In genomic region chr14:70987042-70987441, GRCh38 we compare ENCODE assay signal across 21 cellular contexts.
A peak's percentile ranks its signal among the peaks of the same experiment; 100 is the strongest.
DNase-seq lines count a peak whose midpoint lies in the region; ATAC-seq, FAIRE-seq and TF ChIP-seq lines count a peak whose summit lies in the region.
"Had no signal": no experiment of that assay in that cellular context is flagged by ENCODE, and none has a peak within 500 bp of the region (broad histone marks: within the 10 kb centered on the region; RNA-seq: fewer than 3 reads in every experiment).

No MANE protein-coding gene starts in this region.

- H3K79me2 ChIP-seq in K562 (ENCODE audit: control insufficient read depth, insufficient read depth, low read length) = no peaks in the 10 kb centered on the region

- CTCF ChIA-PET in CD4-positive, alpha-beta memory T cell (lab: Charles Lee; ENCODE audit: partially characterized antibody) = interaction anchor here (1.1 to 3.7 kb wide), 3 partner anchors 9 to 80 kb away, joined by 4 to 16 read pairs (median 15); partner anchors contain the start of gene PCNX1
- CTCF ChIA-PET in K562 (lab: Yijun Ruan, JAX; ENCODE audit: low intra/inter-chr PET ratio) = no interaction called here

- no peaks in the 10 kb centered on the region for H3K27me3 ChIP-seq in CD4-positive, alpha-beta memory T cell (ENCODE audit: insufficient read depth, low read length)
- H3K27me3 ChIP-seq in K562 (ENCODE audit: control insufficient read depth in 2 of 2, insufficient read depth in 2 of 2, low read length in 2 of 2) = no peaks in the 10 kb centered on the region
- no peaks in the 10 kb centered on the region for H3K27me3 ChIP-seq in dorsolateral prefrontal cortex
- H3K27me3 ChIP-seq: vagina had no signal

- peak overlapping the region in 6 of 7 donors; percentile 36 to 82 (median 59) for H3K27ac Mint-ChIP-seq in CD4-positive, alpha-beta memory T cell
- H3K27ac Mint-ChIP-seq: activated naive CD4-positive, alpha-beta T cell treated with anti-CD3 and anti-CD28 coated beads, Interleukin-2, amount 50 U/mL, for 72 hours; activated T-helper 1 cell treated with anti-CD3 and anti-CD28 coated beads, Interleukin-12 subunit alpha, Interleukin-12 subunit beta, Interleukin-2, Interleukin-4 antibody, amounts not matched to agents 30 ng/mL and 10 ng/mL and 1 ng/mL, durations not matched to agents 14 hours and 24 hours and 36 hours had no signal

- TF ChIP-seq CTCF in K562 (IDR thresholded peaks at IDR 0.05 in 2 of 3, conservative IDR thresholded peaks at IDR 0.05 in 1 of 3; ENCODE audit: insufficient read depth in 2 of 3, low read depth in 1 of 3, low read length in 3 of 3) (no peak), dorsolateral prefrontal cortex (IDR thresholded peaks at IDR 0.05 in 54 of 56, conservative IDR thresholded peaks at IDR 0.05 in 2 of 56; ENCODE audit: low read depth in 1 of 56, partially characterized antibody in 56 of 56) (no peak)

- H3K9me3 Mint-ChIP-seq in CD4-positive, alpha-beta memory T cell = no peaks in the 10 kb centered on the region
- H3K9me3 Mint-ChIP-seq: activated naive CD4-positive, alpha-beta T cell treated with anti-CD3 and anti-CD28 coated beads, Interleukin-2, amount 50 U/mL, for 72 hours; activated T-helper 1 cell treated with anti-CD3 and anti-CD28 coated beads, Interleukin-12 subunit alpha, Interleukin-12 subunit beta, Interleukin-2, Interleukin-4 antibody, amounts not matched to agents 30 ng/mL and 10 ng/mL and 1 ng/mL, durations not matched to agents 14 hours and 24 hours and 36 hours; neural crest cell; stimulated activated effector memory CD8-positive, alpha-beta T cell treated with anti-CD3 and anti-CD28 coated beads, Interleukin-12 subunit alpha, Interleukin-12 subunit beta, amount 100 ng/mL, for 72 hours had no signal

- intact Hi-C loops in CD4-positive, alpha-beta memory T cell (cut with micrococcal nuclease) = no loop called here
- intact Hi-C loops in K562 (cut with micrococcal nuclease) (no loop called here), left ventricle myocardium superior (cut with micrococcal nuclease) (no loop called here), dorsolateral prefrontal cortex (cut with DNase I) (no loop called here)

- H3K9me3 ChIP-seq in CD4-positive, alpha-beta memory T cell (ENCODE audit: control insufficient read depth in 1 of 2, low read length in 2 of 2) = no peaks in the 10 kb centered on the region
- no peaks in the 10 kb centered on the region for H3K9me3 ChIP-seq in K562 (replicated peaks; ENCODE audit: control insufficient read depth, insufficient read depth, low read depth, low read length)
- H3K9me3 ChIP-seq: HAP-1, vagina had no signal

- H3K36me3 Mint-ChIP-seq in CD4-positive, alpha-beta memory T cell = peaks cover 24 to 25% of the 10 kb centered on the region in 2 donors

- H3K4me3 ChIP-seq in CD4-positive, alpha-beta memory T cell (ENCODE audit: low read length in 2 of 2) = no peak overlapping the region
- no peak overlapping the region for H3K4me3 ChIP-seq in K562
- H3K4me3 ChIP-seq in dorsolateral prefrontal cortex = no peak overlapping the region
- H3K4me3 ChIP-seq: coronary artery, HAP-1, vagina had no signal

- H3K27me3 Mint-ChIP-seq in CD4-positive, alpha-beta memory T cell = no peaks in the 10 kb centered on the region
- H3K27me3 Mint-ChIP-seq: activated CD4-positive, alpha-beta T cell treated with anti-CD3 and anti-CD28 coated beads for 36 hours had no signal

- H3K27ac ChIP-seq in CD4-positive, alpha-beta memory T cell (ENCODE audit: low read depth, low read length) = no peak overlapping the region
- no peak overlapping the region for H3K27ac ChIP-seq in K562 (ENCODE audit: extremely low read depth, low read depth, low read length)
- H3K27ac ChIP-seq in dorsolateral prefrontal cortex = no peak overlapping the region
- H3K27ac ChIP-seq: coronary artery, vagina had no signal

- POLR2A ChIA-PET in CD4-positive, alpha-beta memory T cell (lab: Charles Lee; ENCODE audit: partially characterized antibody) = interaction anchor here (0.6 to 4.9 kb wide), 6 partner anchors 11 to 165 kb away, joined by 3 to 46 read pairs (median 4); no protein-coding TSS in a partner anchor
- POLR2A ChIA-PET in K562 (lab: Yijun Ruan, JAX) = no interaction called here

- H4K20me1 ChIP-seq in K562 (replicated peaks; ENCODE audit: control insufficient read depth, insufficient read depth, low read length) = no peaks in the 10 kb centered on the region

- no peak for TF ChIP-seq POLR2A in K562 (conservative IDR thresholded peaks at IDR 0.05)

- H3K4me1 Mint-ChIP-seq in CD4-positive, alpha-beta memory T cell = peaks cover 33 to 65% (median 49%) of the 10 kb centered on the region in 4 donors

- TF ChIP-seq RAD21 in K562 (CRISPR knock-in tag; conservative IDR thresholded peaks at IDR 0.05 in 1 of 2, IDR thresholded peaks at IDR 0.05 in 1 of 2) = no peak

- H3K9me1 ChIP-seq in K562 (ENCODE audit: control insufficient read depth, insufficient read depth, low read length) = no peaks in the 10 kb centered on the region

- peak overlapping the region in 6 of 8 donors; percentile 49 to 79 (median 68) for H3K4me3 Mint-ChIP-seq in CD4-positive, alpha-beta memory T cell
- H3K4me3 Mint-ChIP-seq: activated T-helper 1 cell treated with anti-CD3 and anti-CD28 coated beads, Interleukin-12 subunit alpha, Interleukin-12 subunit beta, Interleukin-2, Interleukin-4 antibody, amounts not matched to agents 30 ng/mL and 10 ng/mL and 1 ng/mL, durations not matched to agents 14 hours and 24 hours and 36 hours; neural crest cell had no signal

- FAIRE-seq in K562 (lab: Jason Lieb, UNC) = no peak
- FAIRE-seq: endometrium had no signal

- H3K36me3 ChIP-seq in CD4-positive, alpha-beta memory T cell (ENCODE audit: insufficient read depth, low read length) = no peaks in the 10 kb centered on the region
- no peaks in the 10 kb centered on the region for H3K36me3 ChIP-seq in K562 (ENCODE audit: control insufficient read depth, insufficient read depth, low read length)
- H3K36me3 ChIP-seq: HAP-1, vagina had no signal

- no peak overlapping the region for H3K4me2 ChIP-seq in K562 (ENCODE audit: insufficient read depth, low read length)

- ATAC-seq in K562 = no peak
- peak; percentile 91 for ATAC-seq in left ventricle myocardium superior
- ATAC-seq in HG03045 (IDR thresholded peaks at IDR 0.05; ENCODE audit: unreplicated experiment) = no peak
- ATAC-seq: activated CD4-positive, alpha-beta T cell treated with anti-CD3 and anti-CD28 coated beads for 36 hours; stimulated activated effector memory CD8-positive, alpha-beta T cell treated with anti-CD3 and anti-CD28 coated beads, Interleukin-12 subunit alpha, Interleukin-12 subunit beta, amount 100 ng/mL, for 72 hours had no signal

- in situ Hi-C loops in K562 (cut with MboI) = no loop called here

- no peak for DNase-seq in CD4-positive, alpha-beta memory T cell
- DNase-seq in OCI-M1 (lab: John Stamatoyannopoulos, UW) (peak; percentile 55), K562 (ENCODE audit: extremely low read depth in 1 of 4, low spot score in 3 of 4) (peak in 1 of 4 experiments; percentile 2), left ventricle myocardium superior (no peak), dorsolateral prefrontal cortex (no peak), ureter (ENCODE audit: low spot score) (no peak)
- DNase-seq: activated CD4-positive, alpha-beta T cell treated with anti-CD3 and anti-CD28 coated beads for 36 hours; DMS153; head of caudate nucleus; KG1; NCI-H2171; NCI-H526 treated with DMSO at 0.1 percent for 48 hours had no signal

- no peak; the same call in 1 of the 2 replicates for TF ChIP-seq EP300 in K562 (IDR thresholded peaks at IDR 0.05; ENCODE audit: low read length)

- H3K9ac ChIP-seq in K562 (ENCODE audit: insufficient read depth in 1 of 2, low read depth in 2 of 2, low read length in 2 of 2) = no peak overlapping the region

- peaks cover 67% of the 10 kb centered on the region for H3K4me1 ChIP-seq in CD4-positive, alpha-beta memory T cell (ENCODE audit: insufficient read depth, low read length)
- peaks cover 0 to 3% of the 10 kb centered on the region in 2 experiments; a peak in 2 of 5 replicates for H3K4me1 ChIP-seq in K562 (replicated peaks in 1 of 2; ENCODE audit: control insufficient read depth in 2 of 2, insufficient read depth in 2 of 2, low read length in 2 of 2)
- H3K4me1 ChIP-seq: vagina had no signal

- H2AFZ ChIP-seq in K562 (ENCODE audit: low read depth, low read length) = no peak overlapping the region

- no TSS peak for BruUV-seq in K562 (replicated peaks; lab: Mats Ljungman, UMichigan)

- 16% methylated on average over 2 of the region's 2 CpGs for WGBS in K562 (ENCODE audit: insufficient coverage, low coverage, missing lambda C conversion rate)

TF ChIP-seq in K562, 482 proteins besides CTCF, POLR2A, EP300 and RAD21 (continues in another document):
- TF ChIP-seq C11orf30 (IDR thresholded peaks at IDR 0.05; ENCODE audit: low read depth) = no peak
- no peak for TF ChIP-seq ZNF431 (CRISPR knock-in tag; IDR thresholded peaks at IDR 0.05)
- TF ChIP-seq ARID1B (IDR thresholded peaks at IDR 0.05) = peak; percentile 65
- no peak for TF ChIP-seq DACH1 (IDR thresholded peaks at IDR 0.05; ENCODE audit: partially characterized antibody)
- TF ChIP-seq MXI1 (IDR thresholded peaks at IDR 0.05; ENCODE audit: low read depth, low read length) = no peak
- TF ChIP-seq RFX7 (CRISPR knock-in tag; IDR thresholded peaks at IDR 0.05) = no peak
- TF ChIP-seq ILK (tag; IDR thresholded peaks at IDR 0.05; ENCODE audit: borderline replicate concordance, low read depth) = no peak
- no peak for TF ChIP-seq ARID2 (IDR thresholded peaks at IDR 0.05)
- peak; percentile 51 for TF ChIP-seq TAL1 (IDR thresholded peaks at IDR 0.05)
- TF ChIP-seq, protein P1, sequence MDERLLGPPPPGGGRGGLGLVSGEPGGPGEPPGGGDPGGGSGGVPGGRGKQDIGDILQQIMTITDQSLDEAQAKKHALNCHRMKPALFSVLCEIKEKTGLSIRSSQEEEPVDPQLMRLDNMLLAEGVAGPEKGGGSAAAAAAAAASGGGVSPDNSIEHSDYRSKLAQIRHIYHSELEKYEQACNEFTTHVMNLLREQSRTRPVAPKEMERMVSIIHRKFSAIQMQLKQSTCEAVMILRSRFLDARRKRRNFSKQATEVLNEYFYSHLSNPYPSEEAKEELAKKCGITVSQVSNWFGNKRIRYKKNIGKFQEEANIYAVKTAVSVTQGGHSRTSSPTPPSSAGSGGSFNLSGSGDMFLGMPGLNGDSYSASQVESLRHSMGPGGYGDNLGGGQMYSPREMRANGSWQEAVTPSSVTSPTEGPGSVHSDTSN (CRISPR knock-in tag; IDR thresholded peaks at IDR 0.05; ENCODE audit: low read depth) = no peak
- TF ChIP-seq, protein P1 (tag; conservative IDR thresholded peaks at IDR 0.05; ENCODE audit: low read depth) = peak; percentile 42; the same call in 1 of the 2 replicates
- TF ChIP-seq NR3C1 (CRISPR knock-in tag; IDR thresholded peaks at IDR 0.05) = no peak
